ENCODE assay signal across 1 cellular context in genomic region chr1:36285450-36286101, GRCh38.
TF ChIP-seq lines count a peak whose summit lies in the region.

No MANE protein-coding gene starts in this region.

TF ChIP-seq in H1, 55 proteins besides CTCF, POLR2A, EP300 and RAD21:
- no peak for TF ChIP-seq RFX5 (IDR thresholded peaks at IDR 0.05; ENCODE audit: borderline replicate concordance, low read depth, low read length)
- 0 out of 2 replicates have a peak, but pooled peaks have one; percentile 36 for TF ChIP-seq KDM5A (IDR thresholded peaks at IDR 0.05; ENCODE audit: low read length)
